1 cellular context compared by ENCODE assay signal in genomic region chr4:3318561-3319021, GRCh38.
TF ChIP-seq lines count a peak whose summit lies in the region.

No MANE protein-coding gene starts in this region.

TF ChIP-seq in HepG2, 621 proteins besides CTCF, POLR2A, EP300 and RAD21:
- TF ChIP-seq ZBED4 (CRISPR knock-in tag; IDR thresholded peaks at IDR 0.05; ENCODE audit: borderline replicate concordance) (no peak), ZNF331 (CRISPR knock-in tag; IDR thresholded peaks at IDR 0.05) (peak; percentile 92)
